Comparison of ENCODE assay signal across 24 cellular contexts in the genomic region with DNA sequence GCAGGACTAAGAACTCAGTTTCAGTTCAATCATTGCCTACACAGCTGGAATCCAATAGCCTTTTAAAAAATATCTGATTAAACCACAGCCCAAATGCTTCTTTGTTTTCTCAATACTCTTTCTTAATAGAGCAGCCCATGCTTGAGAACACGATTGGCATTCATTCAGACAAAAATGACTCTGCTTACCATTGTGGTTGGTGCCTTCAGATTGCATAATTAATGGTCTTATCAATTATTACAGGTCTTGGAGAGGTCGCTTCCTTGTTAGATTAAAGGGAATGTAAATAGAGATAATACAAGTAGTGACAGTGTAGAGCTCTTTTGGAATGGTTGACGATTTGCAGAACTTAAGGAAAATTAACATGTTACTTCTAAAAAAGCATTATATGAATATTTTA.
"Had no signal": no experiment of that assay in that cellular context is flagged by ENCODE, and none has a peak within 500 bp of the region (broad histone marks: within the 10 kb centered on the region; RNA-seq: fewer than 3 reads in every experiment).

No MANE protein-coding gene starts in this region.

- DNase-seq: cerebellar nuclear complex; dorsolateral prefrontal cortex; effector CD4-positive, alpha-beta T cell; head of caudate nucleus; kidney; mucosa of descending colon; naive B cell; pancreas; right lobe of liver; stimulated activated CD4-positive, alpha-beta T cell treated with anti-CD3 and anti-CD28 coated beads, Interleukin-12 subunit alpha, Interleukin-12 subunit beta, amount 100 ng/mL, for 4 hours; stimulated activated CD4-positive, alpha-beta T cell treated with anti-CD3 and anti-CD28 coated beads, Interleukin-1b, Interleukin-23, amount 100 ng/mL, for 48 hours; stimulated activated CD4-positive, alpha-beta T cell treated with anti-CD3 and anti-CD28 coated beads, Interleukin-4, amount 100 ng/mL, for 24 hours; stimulated activated naive CD4-positive, alpha-beta T cell treated with Interleukin-2 at 50 U/mL for 16 hours; stomach; testis; tibial artery had no signal

- H3K4me3 ChIP-seq: dorsolateral prefrontal cortex, lung, mucosa of descending colon, pancreas, right lobe of liver, smooth muscle cell, stomach, testis, tibial artery had no signal

- H3K27ac ChIP-seq: dorsolateral prefrontal cortex, neutrophil, pancreas, right lobe of liver, testis, tibial artery had no signal

- H3K27me3 ChIP-seq: neutrophil, pancreas, right lobe of liver, stomach, testis, tibial artery had no signal

- H3K4me2 ChIP-seq: smooth muscle cell had no signal

- H3K36me3 ChIP-seq: neutrophil, pancreas, right lobe of liver, stomach, tibial artery had no signal

- H3K9me3 ChIP-seq: neutrophil, pancreas, right lobe of liver, testis had no signal

- FAIRE-seq: frontal cortex, kidney, pancreas had no signal

- H3K4me1 ChIP-seq: pancreas, right lobe of liver, testis, tibial artery had no signal

- ATAC-seq: esophagus mucosa; left lobe of liver; mucosa of descending colon; natural killer cell treated with Interleukin-12 subunit alpha and Interleukin-12 subunit beta and Interleukin-15 and Interleukin-18, amount 100 ng/mL, for 72 hours; pancreas; stimulated activated effector memory CD8-positive, alpha-beta T cell treated with anti-CD3 and anti-CD28 coated beads, Interleukin-12 subunit alpha, Interleukin-12 subunit beta, amount 100 ng/mL, for 72 hours had no signal
